Comparison of ENCODE assay signal across 1 cellular context in the genomic region with DNA sequence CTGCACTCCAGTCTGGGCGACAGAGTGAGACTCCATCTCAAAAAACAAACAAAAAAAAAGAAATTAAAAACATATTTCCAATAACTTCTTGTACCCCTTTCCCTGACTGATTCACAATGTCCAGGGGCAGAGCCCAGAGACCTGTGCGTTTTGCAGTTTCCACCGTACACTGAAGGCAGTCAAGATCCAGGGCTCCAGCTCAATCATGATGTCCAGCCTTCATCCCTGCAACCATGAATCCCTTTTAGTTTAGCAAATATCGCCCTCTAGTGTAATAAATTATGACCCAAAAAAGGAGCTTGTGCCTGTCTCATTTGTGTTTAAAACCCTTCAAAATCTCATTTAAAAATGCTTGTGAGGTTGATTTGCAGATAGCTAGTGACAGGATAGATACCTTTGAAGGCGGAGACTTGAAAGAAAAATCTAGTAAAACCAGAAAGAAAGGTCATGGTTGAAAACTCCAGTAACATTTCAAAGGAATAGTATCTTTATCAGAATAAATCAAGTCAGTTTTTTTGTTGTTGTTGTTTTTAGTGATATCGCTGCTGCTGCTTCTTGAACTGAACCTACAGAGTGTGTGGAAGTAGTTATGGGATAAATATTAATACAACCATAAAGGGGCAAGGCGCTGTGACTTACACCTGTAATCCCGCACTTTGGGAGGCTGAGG.
TF ChIP-seq lines count a peak whose summit lies in the region.

No MANE protein-coding gene starts in this region.

TF ChIP-seq in IMR-90, 13 proteins besides CTCF, POLR2A, EP300 and RAD21 (continued from another document):
- no peak for TF ChIP-seq RCOR1 (IDR thresholded peaks at IDR 0.05; ENCODE audit: insufficient replicate concordance, low read length)
- TF ChIP-seq, protein P1, sequence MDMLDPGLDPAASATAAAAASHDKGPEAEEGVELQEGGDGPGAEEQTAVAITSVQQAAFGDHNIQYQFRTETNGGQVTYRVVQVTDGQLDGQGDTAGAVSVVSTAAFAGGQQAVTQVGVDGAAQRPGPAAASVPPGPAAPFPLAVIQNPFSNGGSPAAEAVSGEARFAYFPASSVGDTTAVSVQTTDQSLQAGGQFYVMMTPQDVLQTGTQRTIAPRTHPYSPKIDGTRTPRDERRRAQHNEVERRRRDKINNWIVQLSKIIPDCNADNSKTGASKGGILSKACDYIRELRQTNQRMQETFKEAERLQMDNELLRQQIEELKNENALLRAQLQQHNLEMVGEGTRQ (IDR thresholded peaks at IDR 0.05; ENCODE audit: low read depth, low read length) = no peak
- TF ChIP-seq CEBPB (IDR thresholded peaks at IDR 0.05; ENCODE audit: low read depth, low read length) = no peak
- TF ChIP-seq MAZ (IDR thresholded peaks at IDR 0.05; ENCODE audit: borderline replicate concordance, low read depth, low read length) = no peak
- no peak for TF ChIP-seq MAFK (IDR thresholded peaks at IDR 0.05; ENCODE audit: low read depth, low read length)
- no peak for TF ChIP-seq NFE2L2 (IDR thresholded peaks at IDR 0.05; ENCODE audit: low read depth, low read length)
